Comparison of ENCODE assay signal across 17 cellular contexts in genomic region chr5:88740604-88741003, GRCh38.
"Had no signal": no experiment of that assay in that cellular context is flagged by ENCODE, and none has a peak within 500 bp of the region (broad histone marks: within the 10 kb centered on the region; RNA-seq: fewer than 3 reads in every experiment).

No MANE protein-coding gene starts in this region.

- H3K27ac Mint-ChIP-seq: nephron progenitor cell had no signal

- H3K36me3 Mint-ChIP-seq: immature natural killer cell had no signal

- H3K27me3 ChIP-seq: esophagus muscularis mucosa, right atrium auricular region, sigmoid colon had no signal

- H3K27ac ChIP-seq: esophagus muscularis mucosa, lower lobe of right lung, right atrium auricular region, sigmoid colon, skin epidermis had no signal

- H3K9me3 ChIP-seq: esophagus muscularis mucosa, left ventricle myocardium inferior, lower lobe of right lung, right atrium auricular region, sigmoid colon had no signal

- DNase-seq: effector memory CD4-positive, alpha-beta T cell; immature natural killer cell; kidney; left cardiac atrium; left ventricle myocardium inferior; lower lobe of right lung; mesenchymal stem cell; midbrain; nephron progenitor cell; sigmoid colon; stimulated activated CD4-positive, alpha-beta T cell treated with anti-CD3 and anti-CD28 coated beads, Interleukin-2, amount 100 ng/mL, for 24 hours; stimulated activated CD4-positive, alpha-beta T cell treated with anti-CD3 and anti-CD28 coated beads, Interleukin-4, amount 100 ng/mL, for 4 hours; stimulated activated naive CD4-positive, alpha-beta T cell treated with Interleukin-2 at 50 U/mL for 16 hours; trophoblast cell had no signal

- H3K4me1 Mint-ChIP-seq: nephron progenitor cell had no signal

- H3K36me3 ChIP-seq: right atrium auricular region had no signal

- H3K4me3 Mint-ChIP-seq: immature natural killer cell, nephron progenitor cell had no signal

- ATAC-seq: left cardiac atrium, lower lobe of right lung had no signal

- H3K9me3 Mint-ChIP-seq: immature natural killer cell, nephron progenitor cell had no signal

- H3K4me3 ChIP-seq: esophagus muscularis mucosa, left ventricle myocardium inferior, lower lobe of right lung, right atrium auricular region, sigmoid colon, skin epidermis had no signal
